Comparison of ENCODE assay signal across 1 cellular context in the genomic region with DNA sequence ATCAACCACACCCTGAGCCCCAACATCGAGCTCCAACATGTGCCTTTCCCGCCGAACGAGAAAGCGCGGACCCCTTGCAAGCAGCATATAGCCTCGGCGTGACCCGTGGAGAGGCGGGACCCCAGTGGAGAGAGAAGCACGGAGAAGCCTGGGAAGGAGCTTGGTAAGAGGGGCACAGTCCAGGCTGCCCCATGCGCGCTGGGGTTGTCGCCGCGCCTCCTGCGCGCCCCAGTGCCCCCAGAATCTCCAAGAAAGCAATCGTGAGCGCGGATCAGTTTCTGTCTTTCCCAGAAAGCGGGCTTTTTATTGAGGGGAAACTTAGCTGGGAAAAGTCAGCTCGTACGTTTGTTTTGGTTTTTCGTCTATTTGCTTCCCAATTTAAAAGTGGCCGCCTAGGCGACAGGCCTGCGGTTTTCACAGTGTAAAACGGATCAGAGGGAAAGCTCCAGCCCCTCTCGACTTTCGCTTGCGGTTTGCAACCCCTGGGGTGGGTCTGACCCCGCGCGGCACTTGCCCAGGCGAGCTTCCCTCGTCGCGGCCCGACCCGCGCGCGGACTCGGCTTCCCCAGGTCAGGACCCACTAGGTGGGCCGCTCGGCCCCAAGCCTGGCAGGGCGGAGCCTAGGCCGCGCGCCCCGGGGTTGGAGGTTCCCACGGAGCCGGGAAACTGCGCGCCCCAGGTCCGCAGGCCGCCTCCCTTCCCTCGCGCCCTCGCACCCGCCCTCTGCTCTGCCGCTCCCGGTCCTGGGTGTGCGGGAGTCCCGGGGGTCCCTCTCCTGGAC.
TF ChIP-seq lines count a peak whose summit lies in the region.

No MANE protein-coding gene starts in this region.

TF ChIP-seq in HepG2, 621 proteins besides CTCF, POLR2A, EP300 and RAD21 (continued from another document and continues in another):
- TF ChIP-seq, protein P1, sequence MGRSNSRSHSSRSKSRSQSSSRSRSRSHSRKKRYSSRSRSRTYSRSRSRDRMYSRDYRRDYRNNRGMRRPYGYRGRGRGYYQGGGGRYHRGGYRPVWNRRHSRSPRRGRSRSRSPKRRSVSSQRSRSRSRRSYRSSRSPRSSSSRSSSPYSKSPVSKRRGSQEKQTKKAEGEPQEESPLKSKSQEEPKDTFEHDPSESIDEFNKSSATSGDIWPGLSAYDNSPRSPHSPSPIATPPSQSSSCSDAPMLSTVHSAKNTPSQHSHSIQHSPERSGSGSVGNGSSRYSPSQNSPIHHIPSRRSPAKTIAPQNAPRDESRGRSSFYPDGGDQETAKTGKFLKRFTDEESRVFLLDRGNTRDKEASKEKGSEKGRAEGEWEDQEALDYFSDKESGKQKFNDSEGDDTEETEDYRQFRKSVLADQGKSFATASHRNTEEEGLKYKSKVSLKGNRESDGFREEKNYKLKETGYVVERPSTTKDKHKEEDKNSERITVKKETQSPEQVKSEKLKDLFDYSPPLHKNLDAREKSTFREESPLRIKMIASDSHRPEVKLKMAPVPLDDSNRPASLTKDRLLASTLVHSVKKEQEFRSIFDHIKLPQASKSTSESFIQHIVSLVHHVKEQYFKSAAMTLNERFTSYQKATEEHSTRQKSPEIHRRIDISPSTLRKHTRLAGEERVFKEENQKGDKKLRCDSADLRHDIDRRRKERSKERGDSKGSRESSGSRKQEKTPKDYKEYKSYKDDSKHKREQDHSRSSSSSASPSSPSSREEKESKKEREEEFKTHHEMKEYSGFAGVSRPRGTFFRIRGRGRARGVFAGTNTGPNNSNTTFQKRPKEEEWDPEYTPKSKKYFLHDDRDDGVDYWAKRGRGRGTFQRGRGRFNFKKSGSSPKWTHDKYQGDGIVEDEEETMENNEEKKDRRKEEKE (IDR thresholded peaks at IDR 0.05): no peak
- TF ChIP-seq CHCHD3 (CRISPR knock-in tag; IDR thresholded peaks at IDR 0.05) (no peak), ZNF713 (CRISPR knock-in tag; IDR thresholded peaks at IDR 0.05) (0 out of 2 replicates have a peak, but pooled peaks have one; percentile 29), RBM22 (optimal IDR thresholded peaks at IDR 0.05; ENCODE audit: low read length) (no peak), HOMEZ (CRISPR knock-in tag; IDR thresholded peaks at IDR 0.05; ENCODE audit: low read depth) (no peak), POLR2AphosphoS5 (IDR thresholded peaks at IDR 0.05; ENCODE audit: low read depth, low read length) (0 out of 2 replicates have a peak, but pooled peaks have one; percentile 3), ZNF816 (CRISPR knock-in tag; IDR thresholded peaks at IDR 0.05; ENCODE audit: borderline replicate concordance) (no peak), CBX2 (IDR thresholded peaks at IDR 0.05; ENCODE audit: low read depth, low read length) (no peak), CBX2 (CRISPR knock-in tag; IDR thresholded peaks at IDR 0.05; ENCODE audit: low read depth) (no peak), ZSCAN30 (CRISPR knock-in tag; IDR thresholded peaks at IDR 0.05) (0 out of 2 replicates have a peak, but pooled peaks have one; percentile 14), MED1 (CRISPR knock-in tag; IDR thresholded peaks at IDR 0.05) (0 out of 2 replicates have a peak, but pooled peaks have one; percentile 32), ZNF609 (CRISPR knock-in tag; IDR thresholded peaks at IDR 0.05; ENCODE audit: borderline replicate concordance) (no peak), ZNF260 (CRISPR knock-in tag; IDR thresholded peaks at IDR 0.05; ENCODE audit: borderline replicate concordance, low read depth) (0 out of 2 replicates have a peak, but pooled peaks have one; percentile 30), ZMYM4 (CRISPR knock-in tag; IDR thresholded peaks at IDR 0.05) (no peak), GATA4 (IDR thresholded peaks at IDR 0.05; ENCODE audit: borderline replicate concordance, low read depth) (no peak), ZNF354B (CRISPR knock-in tag; IDR thresholded peaks at IDR 0.05) (0 out of 2 replicates have a peak, but pooled peaks have one; percentile 70), KLF13 (CRISPR knock-in tag; IDR thresholded peaks at IDR 0.05) (peak; percentile 85; the same call in 1 of the 2 replicates), EEA1 (CRISPR knock-in tag; IDR thresholded peaks at IDR 0.05; ENCODE audit: borderline replicate concordance) (no peak), RAD51 (IDR thresholded peaks at IDR 0.05; ENCODE audit: borderline replicate concordance) (no peak), ZNF567 (CRISPR knock-in tag; IDR thresholded peaks at IDR 0.05; ENCODE audit: borderline replicate concordance) (no peak), ZNF577 (CRISPR knock-in tag; IDR thresholded peaks at IDR 0.05; ENCODE audit: borderline replicate concordance, low read depth) (no peak), KMT2A (CRISPR knock-in tag; IDR thresholded peaks at IDR 0.05) (no peak), ZBTB7A (CRISPR knock-in tag; IDR thresholded peaks at IDR 0.05) (no peak; the same call in none of the 2 replicates), CAMTA2 (CRISPR knock-in tag; IDR thresholded peaks at IDR 0.05; ENCODE audit: borderline replicate concordance) (peak; percentile 16; the same call in 1 of the 2 replicates), ZNF841 (CRISPR knock-in tag; IDR thresholded peaks at IDR 0.05; ENCODE audit: borderline replicate concordance) (no peak), ISL2 (CRISPR knock-in tag; IDR thresholded peaks at IDR 0.05) (peak; percentile 47; the same call in 1 of the 2 replicates), ELF3 (CRISPR knock-in tag; IDR thresholded peaks at IDR 0.05) (0 out of 2 replicates have a peak, but pooled peaks have one; percentile 15), ZNF180 (CRISPR knock-in tag; IDR thresholded peaks at IDR 0.05; ENCODE audit: borderline replicate concordance, low read depth) (no peak), ZNF7 (CRISPR knock-in tag; IDR thresholded peaks at IDR 0.05) (no peak), ELF4 (CRISPR knock-in tag; IDR thresholded peaks at IDR 0.05; ENCODE audit: borderline replicate concordance) (no peak), THAP8 (CRISPR knock-in tag; IDR thresholded peaks at IDR 0.05; ENCODE audit: borderline replicate concordance) (no peak), HMGA1 (CRISPR knock-in tag; conservative IDR thresholded peaks at IDR 0.05) (no peak), SAP130 (CRISPR knock-in tag; IDR thresholded peaks at IDR 0.05; ENCODE audit: low read depth) (no peak; the same call in 1 of the 2 replicates), HDAC6 (IDR thresholded peaks at IDR 0.05; ENCODE audit: low read depth, low read length) (0 out of 2 replicates have a peak, but pooled peaks have one; percentile 69), SATB2 (CRISPR knock-in tag; IDR thresholded peaks at IDR 0.05) (no peak)
- TF ChIP-seq, protein P2, sequence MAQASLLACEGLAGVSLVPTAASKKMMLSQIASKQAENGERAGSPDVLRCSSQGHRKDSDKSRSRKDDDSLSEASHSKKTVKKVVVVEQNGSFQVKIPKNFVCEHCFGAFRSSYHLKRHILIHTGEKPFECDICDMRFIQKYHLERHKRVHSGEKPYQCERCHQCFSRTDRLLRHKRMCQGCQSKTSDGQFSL (CRISPR knock-in tag; IDR thresholded peaks at IDR 0.05): no peak
- TF ChIP-seq, protein P3, sequence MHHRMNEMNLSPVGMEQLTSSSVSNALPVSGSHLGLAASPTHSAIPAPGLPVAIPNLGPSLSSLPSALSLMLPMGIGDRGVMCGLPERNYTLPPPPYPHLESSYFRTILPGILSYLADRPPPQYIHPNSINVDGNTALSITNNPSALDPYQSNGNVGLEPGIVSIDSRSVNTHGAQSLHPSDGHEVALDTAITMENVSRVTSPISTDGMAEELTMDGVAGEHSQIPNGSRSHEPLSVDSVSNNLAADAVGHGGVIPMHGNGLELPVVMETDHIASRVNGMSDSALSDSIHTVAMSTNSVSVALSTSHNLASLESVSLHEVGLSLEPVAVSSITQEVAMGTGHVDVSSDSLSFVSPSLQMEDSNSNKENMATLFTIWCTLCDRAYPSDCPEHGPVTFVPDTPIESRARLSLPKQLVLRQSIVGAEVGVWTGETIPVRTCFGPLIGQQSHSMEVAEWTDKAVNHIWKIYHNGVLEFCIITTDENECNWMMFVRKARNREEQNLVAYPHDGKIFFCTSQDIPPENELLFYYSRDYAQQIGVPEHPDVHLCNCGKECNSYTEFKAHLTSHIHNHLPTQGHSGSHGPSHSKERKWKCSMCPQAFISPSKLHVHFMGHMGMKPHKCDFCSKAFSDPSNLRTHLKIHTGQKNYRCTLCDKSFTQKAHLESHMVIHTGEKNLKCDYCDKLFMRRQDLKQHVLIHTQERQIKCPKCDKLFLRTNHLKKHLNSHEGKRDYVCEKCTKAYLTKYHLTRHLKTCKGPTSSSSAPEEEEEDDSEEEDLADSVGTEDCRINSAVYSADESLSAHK (CRISPR knock-in tag; IDR thresholded peaks at IDR 0.05; ENCODE audit: borderline replicate concordance): no peak
- TF ChIP-seq, protein P4, sequence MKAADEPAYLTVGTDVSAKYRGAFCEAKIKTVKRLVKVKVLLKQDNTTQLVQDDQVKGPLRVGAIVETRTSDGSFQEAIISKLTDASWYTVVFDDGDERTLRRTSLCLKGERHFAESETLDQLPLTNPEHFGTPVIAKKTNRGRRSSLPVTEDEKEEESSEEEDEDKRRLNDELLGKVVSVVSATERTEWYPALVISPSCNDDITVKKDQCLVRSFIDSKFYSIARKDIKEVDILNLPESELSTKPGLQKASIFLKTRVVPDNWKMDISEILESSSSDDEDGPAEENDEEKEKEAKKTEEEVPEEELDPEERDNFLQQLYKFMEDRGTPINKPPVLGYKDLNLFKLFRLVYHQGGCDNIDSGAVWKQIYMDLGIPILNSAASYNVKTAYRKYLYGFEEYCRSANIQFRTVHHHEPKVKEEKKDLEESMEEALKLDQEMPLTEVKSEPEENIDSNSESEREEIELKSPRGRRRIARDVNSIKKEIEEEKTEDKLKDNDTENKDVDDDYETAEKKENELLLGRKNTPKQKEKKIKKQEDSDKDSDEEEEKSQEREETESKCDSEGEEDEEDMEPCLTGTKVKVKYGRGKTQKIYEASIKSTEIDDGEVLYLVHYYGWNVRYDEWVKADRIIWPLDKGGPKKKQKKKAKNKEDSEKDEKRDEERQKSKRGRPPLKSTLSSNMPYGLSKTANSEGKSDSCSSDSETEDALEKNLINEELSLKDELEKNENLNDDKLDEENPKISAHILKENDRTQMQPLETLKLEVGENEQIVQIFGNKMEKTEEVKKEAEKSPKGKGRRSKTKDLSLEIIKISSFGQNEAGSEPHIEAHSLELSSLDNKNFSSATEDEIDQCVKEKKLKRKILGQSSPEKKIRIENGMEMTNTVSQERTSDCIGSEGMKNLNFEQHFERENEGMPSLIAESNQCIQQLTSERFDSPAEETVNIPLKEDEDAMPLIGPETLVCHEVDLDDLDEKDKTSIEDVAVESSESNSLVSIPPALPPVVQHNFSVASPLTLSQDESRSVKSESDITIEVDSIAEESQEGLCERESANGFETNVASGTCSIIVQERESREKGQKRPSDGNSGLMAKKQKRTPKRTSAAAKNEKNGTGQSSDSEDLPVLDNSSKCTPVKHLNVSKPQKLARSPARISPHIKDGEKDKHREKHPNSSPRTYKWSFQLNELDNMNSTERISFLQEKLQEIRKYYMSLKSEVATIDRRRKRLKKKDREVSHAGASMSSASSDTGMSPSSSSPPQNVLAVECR (CRISPR knock-in tag; IDR thresholded peaks at IDR 0.05; ENCODE audit: borderline replicate concordance): no peak; the same call in 1 of the 2 replicates
- TF ChIP-seq, protein P5, sequence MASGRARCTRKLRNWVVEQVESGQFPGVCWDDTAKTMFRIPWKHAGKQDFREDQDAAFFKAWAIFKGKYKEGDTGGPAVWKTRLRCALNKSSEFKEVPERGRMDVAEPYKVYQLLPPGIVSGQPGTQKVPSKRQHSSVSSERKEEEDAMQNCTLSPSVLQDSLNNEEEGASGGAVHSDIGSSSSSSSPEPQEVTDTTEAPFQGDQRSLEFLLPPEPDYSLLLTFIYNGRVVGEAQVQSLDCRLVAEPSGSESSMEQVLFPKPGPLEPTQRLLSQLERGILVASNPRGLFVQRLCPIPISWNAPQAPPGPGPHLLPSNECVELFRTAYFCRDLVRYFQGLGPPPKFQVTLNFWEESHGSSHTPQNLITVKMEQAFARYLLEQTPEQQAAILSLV (CRISPR knock-in tag; IDR thresholded peaks at IDR 0.05; ENCODE audit: borderline replicate concordance): peak; percentile 77; the same call in 1 of the 2 replicates
